ENCODE assay signal across 10 cellular contexts in genomic region chr6:27474172-27474465, GRCh38. TPM values are rescaled to one million over a fixed set of nuclear protein-coding genes. Genes with fewer than 3 reads are reported as not detected.
DNase-seq lines count a peak whose midpoint lies in the region; ATAC-seq and TF ChIP-seq lines count a peak whose summit lies in the region.
"Had no signal": no experiment of that assay in that cellular context is flagged by ENCODE, and none has a peak within 500 bp of the region (broad histone marks: within the 10 kb centered on the region; RNA-seq: fewer than 3 reads in every experiment).

No MANE protein-coding gene starts in this region.

- intact Hi-C loops in left ventricle myocardium superior (cut with micrococcal nuclease): no loop called here
- intact Hi-C loops in dendritic cell treated with granulocyte-macrophage colony-stimulating factor and Interleukin-4, amounts not matched to agents 40 ng/mL and 50 ng/mL, for 4 days (cut with micrococcal nuclease): no loop called here

- H3K27me3 ChIP-seq in cardiac muscle cell (no peaks in the 10 kb centered on the region), OCI-LY1 (ENCODE audit: insufficient read depth, low read length) (no peaks in the 10 kb centered on the region; the same call in 1 of the 2 replicates), smooth muscle cell (ENCODE audit: low read depth) (no peaks in the 10 kb centered on the region)

- TF ChIP-seq CTCF in cardiac muscle cell (IDR thresholded peaks at IDR 0.05; ENCODE audit: low read depth, low read length) (no peak), OCI-LY1 (IDR thresholded peaks at IDR 0.05; ENCODE audit: low read length) (no peak), smooth muscle cell (IDR thresholded peaks at IDR 0.05; ENCODE audit: borderline replicate concordance, insufficient read depth, poor library complexity, severe bottlenecking) (no peak), foreskin fibroblast (IDR thresholded peaks at IDR 0.05; ENCODE audit: low read depth, low read length) (no peak)

- no peak overlapping the region for H3K27ac ChIP-seq in cardiac muscle cell
- H3K27ac ChIP-seq in OCI-LY1 (ENCODE audit: low read depth, low read length, poor library complexity, severe bottlenecking): no peak overlapping the region
- H3K27ac ChIP-seq in smooth muscle cell (ENCODE audit: low read depth): no peak overlapping the region

- peak overlapping the region; percentile 93 for H3K4me3 Mint-ChIP-seq in dendritic cell treated with granulocyte-macrophage colony-stimulating factor and Interleukin-4, amounts not matched to agents 40 ng/mL and 50 ng/mL, for 4 days

- peak overlapping the region; percentile 99; the same call in 1 of the 2 replicates for H3K4me2 ChIP-seq in OCI-LY1 (ENCODE audit: low read length)
- peak overlapping the region; percentile 91 for H3K4me2 ChIP-seq in smooth muscle cell

- H3F3A ChIP-seq in OCI-LY1 (ENCODE audit: insufficient read depth, low read length) (no peaks in the 10 kb centered on the region), smooth muscle cell (ENCODE audit: low read depth) (peaks cover 9% of the 10 kb centered on the region)

- ATAC-seq in left ventricle myocardium superior (no peak), GM18517 (IDR thresholded peaks at IDR 0.05; ENCODE audit: unreplicated experiment) (no peak)
- ATAC-seq: left colon had no signal

- H3K36me3 ChIP-seq in cardiac muscle cell (no peaks in the 10 kb centered on the region), OCI-LY1 (ENCODE audit: insufficient read depth, low read length) (peaks cover 26% of the 10 kb centered on the region), smooth muscle cell (ENCODE audit: low read depth) (no peaks in the 10 kb centered on the region)

- peaks cover 6% of the 10 kb centered on the region for H3K9me3 Mint-ChIP-seq in dendritic cell treated with granulocyte-macrophage colony-stimulating factor and Interleukin-4, amounts not matched to agents 40 ng/mL and 50 ng/mL, for 4 days

- no peaks in the 10 kb centered on the region for H4K20me1 ChIP-seq in OCI-LY1 (ENCODE audit: insufficient read depth, low read length)
- no peaks in the 10 kb centered on the region for H4K20me1 ChIP-seq in smooth muscle cell (ENCODE audit: low read depth)

- H3K36me3 Mint-ChIP-seq in dendritic cell treated with granulocyte-macrophage colony-stimulating factor and Interleukin-4, amounts not matched to agents 40 ng/mL and 50 ng/mL, for 4 days (ENCODE audit: low read depth): peaks cover 26% of the 10 kb centered on the region

- H3K9ac ChIP-seq in OCI-LY1 (ENCODE audit: low read length) (no peak overlapping the region), smooth muscle cell (ENCODE audit: low read depth) (no peak overlapping the region)

- WGBS in smooth muscle cell (ENCODE audit: low lambda C conversion rate): 79% methylated on average over 4 of the region's 4 CpGs

- DNase-seq in cardiac muscle cell (ENCODE audit: low read depth in 1 of 2, low spot score in 1 of 2) (no peak), left ventricle myocardium superior (no peak), smooth muscle cell (lab: John Stamatoyannopoulos, UW; ENCODE audit: unreplicated experiment) (no peak), foreskin fibroblast (no peak)
- no peak for DNase-seq in central memory CD4-positive, alpha-beta T cell
- DNase-seq: left colon, NCI-H2029 had no signal

- H3K27ac Mint-ChIP-seq in dendritic cell treated with granulocyte-macrophage colony-stimulating factor and Interleukin-4, amounts not matched to agents 40 ng/mL and 50 ng/mL, for 4 days: no peak overlapping the region

- no peaks in the 10 kb centered on the region for H3K27me3 Mint-ChIP-seq in dendritic cell treated with granulocyte-macrophage colony-stimulating factor and Interleukin-4, amounts not matched to agents 40 ng/mL and 50 ng/mL, for 4 days

- H3K4me1 ChIP-seq in cardiac muscle cell (ENCODE audit: low read depth): peaks cover 12% of the 10 kb centered on the region
- peaks cover 33% of the 10 kb centered on the region for H3K4me1 ChIP-seq in OCI-LY1 (ENCODE audit: insufficient read depth, low read length, severe bottlenecking)
- peaks cover 17% of the 10 kb centered on the region for H3K4me1 ChIP-seq in smooth muscle cell (ENCODE audit: low read depth)

- H3K79me2 ChIP-seq in OCI-LY1 (ENCODE audit: insufficient read depth, low read length) (peaks cover 18% of the 10 kb centered on the region; the same call in 1 of the 2 replicates), smooth muscle cell (ENCODE audit: low read depth) (peaks cover 25% of the 10 kb centered on the region)

- H3K9me3 ChIP-seq in cardiac muscle cell (ENCODE audit: low read depth) (no peaks in the 10 kb centered on the region), OCI-LY1 (ENCODE audit: low read length) (0 out of 2 replicates have a peak, but pooled peaks cover 3% of the 10 kb centered on the region), smooth muscle cell (replicated peaks; ENCODE audit: low read depth) (no peaks in the 10 kb centered on the region)

- H2AFZ ChIP-seq in OCI-LY1 (ENCODE audit: low read length) (no peak overlapping the region), smooth muscle cell (ENCODE audit: low read depth) (no peak overlapping the region)

- H3K4me3 ChIP-seq in cardiac muscle cell (peak overlapping the region; percentile 72), OCI-LY1 (ENCODE audit: low read depth, low read length, poor library complexity, severe bottlenecking) (peak overlapping the region; percentile 93), smooth muscle cell (peak overlapping the region; percentile 64), foreskin fibroblast (ENCODE audit: low read depth in 1 of 2, low read length in 2 of 2) (peak overlapping the region in 1 of 2 donors; percentile 81)

- no peaks in the 10 kb centered on the region for H3K9me2 ChIP-seq in OCI-LY1 (ENCODE audit: low read depth, low read length)

- H3K4me1 Mint-ChIP-seq in dendritic cell treated with granulocyte-macrophage colony-stimulating factor and Interleukin-4, amounts not matched to agents 40 ng/mL and 50 ng/mL, for 4 days (ENCODE audit: low read depth): peaks cover 21% of the 10 kb centered on the region

RNA-seq across cellular contexts. Expression of gene ZNF184, which starts 1.2 kb away (rescaled TPM):
- total RNA-seq in cardiac muscle cell (4.9 and 6.4 TPM in 2 replicates), left ventricle myocardium superior (4.1 TPM), smooth muscle cell (9.9 and 19.5 TPM in 2 replicates)
- polyA plus RNA-seq in cardiac muscle cell (5.1 and 5.8 TPM in 2 replicates), smooth muscle cell (6.6 and 7.8 TPM in 2 replicates)
